9 cellular contexts compared by ENCODE assay signal in the genomic region with DNA sequence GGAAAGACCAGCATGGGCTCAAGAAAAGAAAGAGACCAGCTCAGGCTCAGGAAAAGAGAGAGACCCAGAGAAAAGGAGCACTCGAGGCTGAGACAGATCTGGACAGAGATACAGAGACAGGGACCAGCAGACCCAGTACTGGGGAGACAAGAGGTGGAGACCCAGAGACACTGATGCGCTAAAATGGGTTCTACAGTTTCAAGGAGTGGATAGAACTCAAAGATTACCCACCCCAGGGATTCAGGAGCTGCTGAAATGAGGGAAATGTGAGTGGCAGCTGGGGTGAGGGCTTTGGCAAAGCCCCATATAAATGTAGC. TPM values are rescaled to one million over a fixed set of nuclear protein-coding genes. Genes with fewer than 3 reads are reported as not detected.
DNase-seq lines count a peak whose midpoint lies in the region; ATAC-seq lines count a peak whose summit lies in the region.
"Had no signal": no experiment of that assay in that cellular context is flagged by ENCODE, and none has a peak within 500 bp of the region (broad histone marks: within the 10 kb centered on the region; RNA-seq: fewer than 3 reads in every experiment).

No MANE protein-coding gene starts in this region.

- peak overlapping the region; percentile 99 to 100 (median 100) for H3K27ac Mint-ChIP-seq in immature natural killer cell

- peaks cover 18 to 19% of the 10 kb centered on the region in 2 donors for H3K4me1 Mint-ChIP-seq in immature natural killer cell

- H3K36me3 Mint-ChIP-seq in immature natural killer cell: peaks cover under 1 to 6% (median 5%) of the 10 kb centered on the region in 3 donors

- H3K9ac ChIP-seq in adipocyte (ENCODE audit: low read length) (peak overlapping the region; percentile 39), subcutaneous abdominal adipose tissue (ENCODE audit: low read length in 5 of 5) (peak overlapping the region; percentile 83 to 95 (median 90))

- H3K4me3 ChIP-seq in adipocyte (ENCODE audit: low read length) (peak overlapping the region; percentile 87), subcutaneous abdominal adipose tissue (ENCODE audit: low read depth in 1 of 5, low read length in 5 of 5) (peak overlapping the region; percentile 85 to 94 (median 87))

- no peaks in the 10 kb centered on the region for H3K4me1 ChIP-seq in adipocyte (ENCODE audit: control insufficient read depth, insufficient read depth, low read length)
- H3K4me1 ChIP-seq in subcutaneous abdominal adipose tissue (ENCODE audit: control insufficient read depth in 5 of 5, insufficient read depth in 5 of 5, low read length in 5 of 5): peaks cover 4 to 17% (median 15%) of the 10 kb centered on the region in 5 donors

- H3K36me3 ChIP-seq in adipocyte (ENCODE audit: control insufficient read depth, insufficient read depth, low read length, severe bottlenecking) (no peaks in the 10 kb centered on the region), subcutaneous abdominal adipose tissue (ENCODE audit: control insufficient read depth in 5 of 5, insufficient read depth in 5 of 5, low read length in 5 of 5) (no peaks in the 10 kb centered on the region)

- ATAC-seq in HG03457 (IDR thresholded peaks at IDR 0.05; ENCODE audit: unreplicated experiment) (no peak), HG03342 (IDR thresholded peaks at IDR 0.05; ENCODE audit: unreplicated experiment) (no peak)

- H3K27me3 ChIP-seq in adipocyte (replicated peaks; ENCODE audit: control insufficient read depth, insufficient read depth, low read length): no peaks in the 10 kb centered on the region
- H3K27me3 ChIP-seq in subcutaneous abdominal adipose tissue (ENCODE audit: control insufficient read depth in 5 of 5, insufficient read depth in 4 of 5, low read length in 5 of 5): no peaks in the 10 kb centered on the region

- peaks cover 51% of the 10 kb centered on the region for H3K9me3 ChIP-seq in adipocyte (ENCODE audit: control insufficient read depth, low read length)
- H3K9me3 ChIP-seq in subcutaneous abdominal adipose tissue (ENCODE audit: control insufficient read depth in 5 of 5, low read length in 5 of 5): peaks cover 5 to 61% (median 40%) of the 10 kb centered on the region in 5 donors

- DNase-seq in NCI-H82 (lab: John Stamatoyannopoulos, UW) (peak; percentile 40), NCI-H82 treated with DMSO at 0.1 percent for 48 hours (lab: John Stamatoyannopoulos, UW; ENCODE audit: unreplicated experiment) (no peak), adipocyte (ENCODE audit: low read depth) (no peak), immature natural killer cell (no peak), dedifferentiated amniotic fluid mesenchymal stem cell (ENCODE audit: extremely low spot score) (no peak)

- peaks cover 8 to 15% (median 13%) of the 10 kb centered on the region in 3 donors for H3K27me3 Mint-ChIP-seq in immature natural killer cell (ENCODE audit: low read depth in 3 of 3)

- peak overlapping the region; percentile 89 to 97 (median 93) for H3K4me3 Mint-ChIP-seq in immature natural killer cell

- peaks cover 15 to 45% (median 20%) of the 10 kb centered on the region in 6 donors for H3K9me3 Mint-ChIP-seq in immature natural killer cell

- peak overlapping the region; percentile 99 for H3K27ac ChIP-seq in subcutaneous abdominal adipose tissue (ENCODE audit: low read depth, low read length)
- H3K27ac ChIP-seq: C4-2B had no signal

RNA-seq across cellular contexts. Expression of a gene that starts 0.6 kb away (rescaled TPM):
- 10 to 100 TPM in 2 of 3 donors, 1 to 10 TPM in 1; 2.9 to 23.5 (median 15.2) TPM for polyA plus RNA-seq in immature natural killer cell

RNA-seq across cellular contexts. Expression of a gene that starts 39.6 kb away (rescaled TPM):
- polyA plus RNA-seq in immature natural killer cell: 1 to 10 TPM in 1 of 3 donors, under 1 TPM in 1, not detected in 1; 0.64 to 4.1 TPM

RNA-seq across cellular contexts. Expression of a gene that starts 51.9 kb away (rescaled TPM):
- polyA plus RNA-seq in immature natural killer cell: 10 to 100 TPM in 1 of 3 donors, 1 to 10 TPM in 2; 4.0 to 11.5 (median 6.6) TPM
